16 cellular contexts compared by ENCODE assay signal in the genomic region with DNA sequence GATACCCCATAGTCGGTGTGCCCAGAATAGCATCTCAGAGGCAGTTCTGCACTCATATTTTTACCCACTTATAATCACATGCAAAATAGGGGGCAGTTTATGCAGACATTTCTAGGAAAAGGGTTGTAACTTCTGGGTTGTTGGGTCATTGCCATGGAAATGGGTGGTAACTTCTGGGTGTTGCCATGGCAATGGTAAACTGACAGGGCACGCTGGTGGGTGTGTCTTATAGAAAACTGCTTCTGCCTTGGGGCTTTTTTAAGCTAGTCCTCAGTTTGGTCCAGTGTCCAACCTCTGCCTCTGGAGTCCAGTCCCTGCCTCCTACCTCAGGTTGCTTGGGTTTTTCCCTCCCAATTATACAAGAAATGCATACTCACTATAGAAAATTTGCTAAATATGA. TPM values are rescaled to one million over a fixed set of nuclear protein-coding genes. Genes with fewer than 3 reads are reported as not detected.
A peak's percentile ranks its signal among the peaks of the same experiment; 100 is the strongest.
DNase-seq lines count a peak whose midpoint lies in the region; ATAC-seq, FAIRE-seq and TF ChIP-seq lines count a peak whose summit lies in the region.
"Had no signal": no experiment of that assay in that cellular context is flagged by ENCODE, and none has a peak within 500 bp of the region (broad histone marks: within the 10 kb centered on the region; RNA-seq: fewer than 3 reads in every experiment).

No MANE protein-coding gene starts in this region.

- H3K4me2 ChIP-seq in GM12878 (ENCODE audit: control insufficient read depth, insufficient read depth): no peak overlapping the region
- H3K4me2 ChIP-seq: PC-9 had no signal

- no peak overlapping the region for H3K9ac ChIP-seq in GM12878 (ENCODE audit: control insufficient read depth, insufficient read depth, low read length)

- no peak for TF ChIP-seq EP300 in GM12878 (IDR thresholded peaks at IDR 0.05; ENCODE audit: borderline replicate concordance in 1 of 2, control insufficient read depth in 1 of 2, low read depth in 2 of 2, low read length in 2 of 2)

- no peaks in the 10 kb centered on the region for H3K9me3 ChIP-seq in left ventricle myocardium inferior (replicated peaks)
- no peaks in the 10 kb centered on the region for H3K9me3 ChIP-seq in GM12878 (replicated peaks; ENCODE audit: control insufficient read depth, insufficient read depth, low read length)

- no peak for DNase-seq in left ventricle myocardium inferior
- no peak for DNase-seq in cardiac septum (ENCODE audit: low spot score)
- DNase-seq in LHCN-M2 (ENCODE audit: low read depth): peak; percentile 24
- no peak for DNase-seq in GM12878 (ENCODE audit: low read depth, low spot score)
- DNase-seq in stimulated activated naive CD8-positive, alpha-beta T cell treated with anti-CD3 and anti-CD28 coated beads, Interleukin-15, Interleukin-2, amounts not matched to agents 100 U/mL and 50 U/mL, for 24 hours: peak; percentile 20
- DNase-seq in activated naive CD4-positive, alpha-beta T cell treated with Interleukin-2 at 50 U/mL for 16 hours: no peak
- no peak for DNase-seq in NCI-H446 treated with DMSO at 0.1 percent for 48 hours (lab: John Stamatoyannopoulos, UW)
- DNase-seq: activated naive CD4-positive, alpha-beta T cell treated with anti-CD3 and anti-CD28 coated beads, Interleukin-2, amount 50 U/mL, for 16 hours; caudate nucleus; DND-41; NCI-H1417; NCI-H345; PC-9 had no signal

- intact Hi-C loops in left ventricle myocardium inferior (cut with micrococcal nuclease) (no loop called here), cardiac septum (cut with DNase I) (loop anchor here (10.0 kb wide), 2 partner anchors 123 to 263 kb away; partner anchors contain the start of gene TOB1), GM12878 (cut with micrococcal nuclease; ENCODE audit: unreplicated experiment) (no loop called here)

- no peak overlapping the region for H2AFZ ChIP-seq in GM12878 (ENCODE audit: control insufficient read depth, low read depth, low read length)
- H2AFZ ChIP-seq: PC-9 had no signal

- CTCF ChIA-PET in GM12878 (lab: Yijun Ruan, JAX): interaction anchor here (0.9 kb wide), 1 partner anchor 59 kb away, joined by 3 read pairs; no protein-coding TSS in a partner anchor

- in situ Hi-C loops in GM12878 (cut with MboI): no loop called here

- H3K27ac ChIP-seq in left ventricle myocardium inferior (replicated peaks) (peak overlapping the region; percentile 5), GM12878 (ENCODE audit: control insufficient read depth, insufficient read depth) (no peak overlapping the region)
- H3K27ac ChIP-seq: PC-9 had no signal

- no TSS peak for BruUV-seq in GM12878 (replicated peaks; lab: Mats Ljungman, UMichigan)

- ATAC-seq in GM12878 (peak; percentile 60), GM19467 (IDR thresholded peaks at IDR 0.05; ENCODE audit: unreplicated experiment) (no peak)
- ATAC-seq in stimulated activated naive CD8-positive, alpha-beta T cell treated with anti-CD3 and anti-CD28 coated beads, Interleukin-15, Interleukin-2, amounts not matched to agents 100 U/mL and 50 U/mL, for 24 hours: peak; percentile 43

- H3K79me2 ChIP-seq in GM12878 (ENCODE audit: control insufficient read depth, insufficient read depth, low read length): no peaks in the 10 kb centered on the region

- TF ChIP-seq POLR2A in GM12878 (IDR thresholded peaks at IDR 0.05; ENCODE audit: low read depth, low read length): no peak

- H4K20me1 ChIP-seq in GM12878 (ENCODE audit: control insufficient read depth, insufficient read depth): no peaks in the 10 kb centered on the region

- WGBS in GM12878 (ENCODE audit: insufficient coverage, insufficient replicate concordance, low lambda C conversion rate, missing lambda C conversion rate): 3% methylated on average over 2 of the region's 2 CpGs

- H3K36me3 ChIP-seq in left ventricle myocardium inferior: no peaks in the 10 kb centered on the region
- H3K36me3 ChIP-seq in GM12878 (ENCODE audit: control insufficient read depth in 2 of 2, insufficient read depth in 2 of 2, low read length in 1 of 2): no peaks in the 10 kb centered on the region

- SMC1A ChIA-PET in GM12878 (lab: Charles Lee; ENCODE audit: uncharacterized antibody, unreplicated experiment): interaction anchor here (1.0 kb wide), 1 partner anchor 20 kb away, joined by 3 read pairs; no protein-coding TSS in a partner anchor

- no peak for TF ChIP-seq RAD21 in GM12878 (IDR thresholded peaks at IDR 0.05; ENCODE audit: insufficient read depth, low read depth, low read length)

- RAD21 ChIA-PET in GM12878 (lab: Charles Lee; ENCODE audit: unreplicated experiment): interaction anchor here (0.7 kb wide), 1 partner anchor 82 kb away, joined by 3 read pairs; no protein-coding TSS in a partner anchor

- H3K4me3 ChIP-seq in left ventricle myocardium inferior: no peak overlapping the region
- H3K4me3 ChIP-seq in GM12878: no peak overlapping the region
- H3K4me3 ChIP-seq: PC-9 had no signal

- no peak for FAIRE-seq in GM12878 (lab: Jason Lieb, UNC)
- FAIRE-seq: GM18507, HTR-8/SVneo had no signal

- H3K4me1 ChIP-seq in left ventricle myocardium inferior: peaks cover 23% of the 10 kb centered on the region
- H3K4me1 ChIP-seq in GM12878 (ENCODE audit: control insufficient read depth, insufficient read depth, low read length): peaks cover 10% of the 10 kb centered on the region

- TF ChIP-seq CTCF in left ventricle myocardium inferior (IDR thresholded peaks at IDR 0.05; ENCODE audit: borderline replicate concordance): no peak
- no peak for TF ChIP-seq CTCF in GM12878 (IDR thresholded peaks at IDR 0.05 in 2 of 3, conservative IDR thresholded peaks at IDR 0.05 in 1 of 3; ENCODE audit: control insufficient read depth in 2 of 3, extremely low read depth in 1 of 3, insufficient read depth in 1 of 3, low read depth in 3 of 3, low read length in 3 of 3)

- POLR2A ChIA-PET in GM12878 (lab: Charles Lee): no interaction called here

- H3K27me3 ChIP-seq in left ventricle myocardium inferior (ENCODE audit: low read depth): no peaks in the 10 kb centered on the region
- no peaks in the 10 kb centered on the region for H3K27me3 ChIP-seq in GM12878 (replicated peaks in 1 of 2; ENCODE audit: control insufficient read depth in 2 of 2, insufficient read depth in 2 of 2, low read length in 1 of 2)

RNA-seq across cellular contexts. Expression of gene SPAG9, which starts 7.4 kb away (rescaled TPM):
- 43.8 TPM for total RNA-seq in left ventricle myocardium inferior
- total RNA-seq in cardiac septum: 57.8 TPM
- 83.7 and 89.6 TPM in 2 replicates for total RNA-seq in LHCN-M2 (2014; rRNA removed)
- polyA plus RNA-seq in LHCN-M2 (2012): 28.8 TPM
- 315 and 330 TPM in 2 replicates for total RNA-seq in GM12878 (2013; cell fraction: nucleolus; rRNA removed)
- 27.6 and 31.7 TPM in 2 replicates for total RNA-seq in GM12878 (2014; rRNA removed)
- total RNA-seq in GM12878 (2014; rRNA removed; fragmentation: Illumina TruSeq; extraction: Trizol): 42.0 and 44.9 TPM in 2 replicates
- 33.2 and 35.0 TPM in 2 replicates for total RNA-seq in GM12878 (2021)
- 17.5 TPM for polyA plus RNA-seq in GM12878 (2011; ENCODE audit: low read depth)
- polyA plus RNA-seq in GM12878 (2011; rRNA removed): 40.9 and 57.0 TPM in 2 replicates
- polyA plus RNA-seq in GM12878 (2011; cell fraction: cytosol; rRNA removed): 18.8 and 22.0 TPM in 2 replicates
- polyA plus RNA-seq in GM12878 (2011; cell fraction: nucleus; rRNA removed): 48.8 and 74.9 TPM in 2 replicates
- 26.3 and 31.1 TPM in 2 replicates for polyA plus RNA-seq in GM12878 (2012)
- 34.6 and 41.4 TPM in 2 replicates for polyA plus RNA-seq in GM12878 (2014; fragmentation: Illumina TruSeq; extraction: Trizol)
- polyA plus RNA-seq in GM12878 (2014; fragmentation: Nextera tagmentation; extraction: Ambion mirVana): 1 to 10 TPM; 6.6 to 6.8 TPM
- 20.3 and 22.2 TPM in 2 replicates for polyA plus RNA-seq in GM12878 (2014; rRNA removed)
- polyA plus RNA-seq in GM12878 (2016; fragmentation: Nextera tagmentation; extraction: Ambion mirVana): 10 to 100 TPM; 12.4 to 13.3 TPM
- polyA minus RNA-seq in GM12878 (2011; rRNA and poly(A)+ RNA removed): 94.6 and 136 TPM in 2 replicates
- polyA minus RNA-seq in GM12878 (2011; cell fraction: cytosol; rRNA and poly(A)+ RNA removed): 28.5 and 34.7 TPM in 2 replicates
- polyA minus RNA-seq in GM12878 (2011; cell fraction: nucleus; rRNA and poly(A)+ RNA removed): 57.9 and 70.4 TPM in 2 replicates

RNA-seq across cellular contexts. Expression of gene NME1, which starts 25.3 kb away (rescaled TPM):
- total RNA-seq in left ventricle myocardium inferior (18.9 TPM), cardiac septum (23.2 TPM), LHCN-M2 (2014; rRNA removed) (234 and 259 TPM in 2 replicates), GM12878 (2014; rRNA removed) (273 and 276 TPM in 2 replicates), GM12878 (2014; rRNA removed; fragmentation: Illumina TruSeq; extraction: Trizol) (297 and 328 TPM in 2 replicates), GM12878 (2021) (327 and 332 TPM in 2 replicates)
- polyA plus RNA-seq in LHCN-M2 (2012): 271 TPM
- total RNA-seq in GM12878 (2013; cell fraction: nucleolus; rRNA removed): 56.6 and 57.2 TPM in 2 replicates
- polyA plus RNA-seq in GM12878 (2011; ENCODE audit: low read depth): 184 TPM
- polyA plus RNA-seq in GM12878 (2011; rRNA removed) (389 and 480 TPM in 2 replicates), GM12878 (2014; fragmentation: Illumina TruSeq; extraction: Trizol) (344 and 430 TPM in 2 replicates), GM12878 (2014; fragmentation: Nextera tagmentation; extraction: Ambion mirVana) (1,000 to 10,000 TPM; 1,138 to 1,362 TPM), GM12878 (2014; rRNA removed) (392 and 402 TPM in 2 replicates), GM12878 (2016; fragmentation: Nextera tagmentation; extraction: Ambion mirVana) (100 to 1,000 TPM; 731 to 794 TPM)
- polyA plus RNA-seq in GM12878 (2011; cell fraction: cytosol; rRNA removed): 421 and 465 TPM in 2 replicates
- polyA plus RNA-seq in GM12878 (2011; cell fraction: nucleus; rRNA removed): 184 and 204 TPM in 2 replicates
- 151 and 179 TPM in 2 replicates for polyA plus RNA-seq in GM12878 (2012)
- polyA minus RNA-seq in GM12878 (2011; rRNA and poly(A)+ RNA removed): 104 and 144 TPM in 2 replicates
- 22.6 and 28.2 TPM in 2 replicates for polyA minus RNA-seq in GM12878 (2011; cell fraction: cytosol; rRNA and poly(A)+ RNA removed)
- polyA minus RNA-seq in GM12878 (2011; cell fraction: nucleus; rRNA and poly(A)+ RNA removed): 19.2 and 30.7 TPM in 2 replicates

RNA-seq across cellular contexts. Expression of gene NME2, which starts 38.1 kb away (rescaled TPM):
- total RNA-seq in left ventricle myocardium inferior: 220 TPM
- total RNA-seq in cardiac septum: 225 TPM
- total RNA-seq in LHCN-M2 (2014; rRNA removed): 683 and 689 TPM in 2 replicates
- 1,187 TPM for polyA plus RNA-seq in LHCN-M2 (2012)
- 45.7 and 48.3 TPM in 2 replicates for total RNA-seq in GM12878 (2013; cell fraction: nucleolus; rRNA removed)
- total RNA-seq in GM12878 (2014; rRNA removed): 583 and 663 TPM in 2 replicates
- 555 and 589 TPM in 2 replicates for total RNA-seq in GM12878 (2014; rRNA removed; fragmentation: Illumina TruSeq; extraction: Trizol)
- total RNA-seq in GM12878 (2021): 781 and 785 TPM in 2 replicates
- polyA plus RNA-seq in GM12878 (2011; ENCODE audit: low read depth): 428 TPM
- polyA plus RNA-seq in GM12878 (2011; rRNA removed): 730 and 787 TPM in 2 replicates
- 682 and 865 TPM in 2 replicates for polyA plus RNA-seq in GM12878 (2011; cell fraction: cytosol; rRNA removed)
- polyA plus RNA-seq in GM12878 (2011; cell fraction: nucleus; rRNA removed): 390 and 398 TPM in 2 replicates
- polyA plus RNA-seq in GM12878 (2012): 802 and 867 TPM in 2 replicates
- 467 and 525 TPM in 2 replicates for polyA plus RNA-seq in GM12878 (2014; fragmentation: Illumina TruSeq; extraction: Trizol)
- polyA plus RNA-seq in GM12878 (2014; fragmentation: Nextera tagmentation; extraction: Ambion mirVana): 100 to 1,000 TPM; 497 to 881 TPM
- 986 and 1,114 TPM in 2 replicates for polyA plus RNA-seq in GM12878 (2014; rRNA removed)
- 1,000 to 10,000 TPM; 1,003 to 1,030 TPM for polyA plus RNA-seq in GM12878 (2016; fragmentation: Nextera tagmentation; extraction: Ambion mirVana)
- 208 and 213 TPM in 2 replicates for polyA minus RNA-seq in GM12878 (2011; rRNA and poly(A)+ RNA removed)
- 101 and 102 TPM in 2 replicates for polyA minus RNA-seq in GM12878 (2011; cell fraction: cytosol; rRNA and poly(A)+ RNA removed)
- 38.4 and 69.5 TPM in 2 replicates for polyA minus RNA-seq in GM12878 (2011; cell fraction: nucleus; rRNA and poly(A)+ RNA removed)

Comparison
In these comparisons a context has a peak if more than half of its experiments do, and no peak if none do; other contexts are left out.
1. DNase-seq: peak in LHCN-M2 (single experiment) and stimulated activated naive CD8-positive, alpha-beta T cell treated with anti-CD3 and anti-CD28 coated beads, Interleukin-15, Interleukin-2, amounts not matched to agents 100 U/mL and 50 U/mL, for 24 hours (single experiment); none in left ventricle myocardium inferior (single experiment), cardiac septum (single experiment), GM12878 (single experiment), activated naive CD4-positive, alpha-beta T cell treated with Interleukin-2 at 50 U/mL for 16 hours (single experiment) and NCI-H446 treated with DMSO at 0.1 percent for 48 hours (single experiment).